Comparison of ENCODE assay signal across 8 cellular contexts in genomic region chr9:15306757-15307522, GRCh38. TPM values are rescaled to one million over a fixed set of nuclear protein-coding genes. Genes with fewer than 3 reads are reported as not detected.
DNase-seq lines count a peak whose midpoint lies in the region; ATAC-seq and TF ChIP-seq lines count a peak whose summit lies in the region.

Gene TTC39B, minus strand, starts transcription at chr9:15307216. Its CDS starts 91 bp downstream, at chr9:15307125.

- POLR2A ChIA-PET in activated CD4-positive, alpha-beta memory T cell treated with anti-CD3 and anti-CD28 coated beads for 36 hours (lab: Charles Lee): interaction anchor here (0.7 to 2.0 kb wide), 5 partner anchors 13 to 246 kb away, joined by 3 to 7 read pairs (median 3); partner anchors contain the start of genes CCDC171 and SNAPC3

- CTCF ChIA-PET in activated CD4-positive, alpha-beta memory T cell treated with anti-CD3 and anti-CD28 coated beads for 36 hours (lab: Charles Lee): interaction anchor here (0.6 to 2.2 kb wide), 6 partner anchors 9 to 346 kb away, joined by 3 to 9 read pairs (median 4); no protein-coding TSS in a partner anchor

- TF ChIP-seq CTCF in lower lobe of right lung (IDR thresholded peaks at IDR 0.05): no peak

- intact Hi-C loops in activated CD4-positive, alpha-beta memory T cell treated with anti-CD3 and anti-CD28 coated beads for 36 hours (cut with micrococcal nuclease): loop anchor here (1.0 to 10.0 kb wide), 3 partner anchors 96 to 982 kb away; partner anchors contain the start of gene SNAPC3
- intact Hi-C loops in lower lobe of right lung (cut with DNase I): no loop called here

- DNase-seq in GM19240 (ENCODE audit: insufficient read length, low spot score): peak; percentile 52
- peak; percentile 78 to 81 for DNase-seq in NCI-H524 (lab: John Stamatoyannopoulos, UW)
- peak; percentile 89 for DNase-seq in activated CD4-positive, alpha-beta memory T cell treated with anti-CD3 and anti-CD28 coated beads for 36 hours
- peak; percentile 96 for DNase-seq in lower lobe of right lung
- DNase-seq in stimulated activated CD4-positive, alpha-beta T cell treated with anti-CD3 and anti-CD28 coated beads, Interleukin-4, amount 100 ng/mL, for 48 hours (ENCODE audit: low read depth in 2 of 2): peak; percentile 61 to 83

- H3K4me3 ChIP-seq in BLaER1: peak within 1 kb of the TSS; percentile 84
- H3K4me3 ChIP-seq in ectodermal cell (ENCODE audit: insufficient read depth, low read depth, low read length): peak within 1 kb of the TSS; percentile 88
- H3K4me3 ChIP-seq in lower lobe of right lung: peak within 1 kb of the TSS; percentile 88

- H3K27me3 ChIP-seq in BLaER1 (peaks cover 10% of the 10 kb centered on the region; the same call in 1 of the 2 replicates), ectodermal cell (ENCODE audit: control insufficient read depth, insufficient read depth, low read length, poor library complexity, severe bottlenecking) (peaks cover 9% of the 10 kb centered on the region), lower lobe of right lung (ENCODE audit: low read depth) (no peaks in the 10 kb centered on the region)

- no peaks in the 10 kb centered on the region for H3K27me3 Mint-ChIP-seq in activated CD4-positive, alpha-beta memory T cell treated with anti-CD3 and anti-CD28 coated beads for 36 hours

- peak within 1 kb of the TSS; percentile 82 for H3K9ac ChIP-seq in BLaER1

- H3K36me3 ChIP-seq in BLaER1: no peaks in the 10 kb centered on the region
- no peaks in the 10 kb centered on the region for H3K36me3 ChIP-seq in ectodermal cell (ENCODE audit: control insufficient read depth, insufficient read depth, low read length)
- H3K36me3 ChIP-seq in lower lobe of right lung: no peaks in the 10 kb centered on the region

- no peaks in the 10 kb centered on the region for H3K9me3 ChIP-seq in BLaER1
- H3K9me3 ChIP-seq in ectodermal cell (ENCODE audit: control insufficient read depth, low read length): no peaks in the 10 kb centered on the region
- no peaks in the 10 kb centered on the region for H3K9me3 ChIP-seq in lower lobe of right lung

- peak within 1 kb of the TSS; percentile 96 for H3K27ac Mint-ChIP-seq in activated CD4-positive, alpha-beta memory T cell treated with anti-CD3 and anti-CD28 coated beads for 36 hours

- 1% methylated on average over 67 of the region's 67 CpGs for WGBS in ectodermal cell, 2 experiments

- ATAC-seq in HG03442 (IDR thresholded peaks at IDR 0.05; ENCODE audit: unreplicated experiment): peak; percentile 95
- peak; percentile 97 for ATAC-seq in lower lobe of right lung

- H3K4me1 Mint-ChIP-seq in activated CD4-positive, alpha-beta memory T cell treated with anti-CD3 and anti-CD28 coated beads for 36 hours (ENCODE audit: low read depth): peaks cover 48% of the 10 kb centered on the region

- no peaks in the 10 kb centered on the region for H4K20me1 ChIP-seq in BLaER1

- peaks cover 14% of the 10 kb centered on the region for H3K4me1 ChIP-seq in BLaER1
- H3K4me1 ChIP-seq in ectodermal cell (ENCODE audit: control insufficient read depth, insufficient read depth, low read length): no peaks in the 10 kb centered on the region
- peaks cover 11% of the 10 kb centered on the region for H3K4me1 ChIP-seq in lower lobe of right lung

- peak within 1 kb of the TSS; percentile 87 for H3K4me2 ChIP-seq in BLaER1

- H3K9me3 Mint-ChIP-seq in activated CD4-positive, alpha-beta memory T cell treated with anti-CD3 and anti-CD28 coated beads for 36 hours: no peaks in the 10 kb centered on the region

- H3K4me3 Mint-ChIP-seq in activated CD4-positive, alpha-beta memory T cell treated with anti-CD3 and anti-CD28 coated beads for 36 hours: peak within 1 kb of the TSS; percentile 99

- H3K36me3 Mint-ChIP-seq in activated CD4-positive, alpha-beta memory T cell treated with anti-CD3 and anti-CD28 coated beads for 36 hours: peaks cover 5% of the 10 kb centered on the region

- peak within 1 kb of the TSS; percentile 42 for H3K27ac ChIP-seq in BLaER1
- H3K27ac ChIP-seq in ectodermal cell (ENCODE audit: insufficient read depth, low read depth, low read length, poor library complexity, severe bottlenecking): peak within 1 kb of the TSS; percentile 44
- H3K27ac ChIP-seq in lower lobe of right lung: peak within 1 kb of the TSS; percentile 86

RNA-seq across cellular contexts. Expression of gene TTC39B, which starts in this region (rescaled TPM):
- 10 to 100 TPM; 30.3 to 31.7 TPM for total RNA-seq in activated CD4-positive, alpha-beta memory T cell treated with anti-CD3 and anti-CD28 coated beads for 36 hours
- 3.6 TPM for polyA plus RNA-seq in ectodermal cell (2013, experiment 1 of 4)
- polyA plus RNA-seq in ectodermal cell (2013, experiment 2 of 4): 2.4 TPM
- polyA plus RNA-seq in ectodermal cell (2013, experiment 3 of 4): 3.1 TPM
- 2.7 TPM for polyA plus RNA-seq in ectodermal cell (2013, experiment 4 of 4)
- total RNA-seq in lower lobe of right lung: 49.2 TPM

Comparison
In these comparisons a context has a peak if more than half of its experiments do, and no peak if none do; other contexts are left out.
1. Peak in every context shown above with its lines: DNase-seq, ATAC-seq, H3K4me3 ChIP-seq and H3K27ac ChIP-seq.